1 cellular context compared by ENCODE assay signal in the genomic region with DNA sequence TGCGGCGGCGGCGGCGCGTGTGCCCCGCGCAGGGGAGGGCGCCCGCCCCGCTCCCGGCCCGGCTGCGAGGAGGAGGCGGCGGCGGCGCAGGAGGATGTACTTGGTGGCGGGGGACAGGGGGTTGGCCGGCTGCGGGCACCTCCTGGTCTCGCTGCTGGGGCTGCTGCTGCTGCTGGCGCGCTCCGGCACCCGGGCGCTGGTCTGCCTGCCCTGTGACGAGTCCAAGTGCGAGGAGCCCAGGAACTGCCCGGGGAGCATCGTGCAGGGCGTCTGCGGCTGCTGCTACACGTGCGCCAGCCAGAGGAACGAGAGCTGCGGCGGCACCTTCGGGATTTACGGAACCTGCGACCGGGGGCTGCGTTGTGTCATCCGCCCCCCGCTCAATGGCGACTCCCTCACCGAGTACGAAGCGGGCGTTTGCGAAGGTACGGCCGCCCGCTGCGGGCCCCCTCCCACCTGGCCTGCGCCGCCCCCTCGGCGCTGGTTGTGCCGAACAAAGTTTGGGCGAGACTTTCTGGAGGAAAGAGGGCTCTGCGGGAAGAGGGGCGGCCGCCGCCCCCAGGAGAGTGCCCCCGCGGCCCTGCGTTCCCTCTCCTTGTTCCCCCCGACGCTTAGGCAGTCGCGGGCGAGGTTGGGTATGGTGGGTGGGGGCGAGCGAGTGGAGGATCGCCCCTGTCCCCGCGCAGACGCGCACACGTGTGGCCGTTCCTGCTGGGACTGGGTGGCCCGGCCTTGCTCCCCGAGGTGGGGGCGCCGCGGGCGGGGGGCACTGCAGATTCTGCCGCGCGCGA.
TF ChIP-seq lines count a peak whose summit lies in the region.

No MANE protein-coding gene starts in this region.

TF ChIP-seq in HepG2, 621 proteins besides CTCF, POLR2A, EP300 and RAD21 (continued from another document and continues in another):
- TF ChIP-seq, protein P1, sequence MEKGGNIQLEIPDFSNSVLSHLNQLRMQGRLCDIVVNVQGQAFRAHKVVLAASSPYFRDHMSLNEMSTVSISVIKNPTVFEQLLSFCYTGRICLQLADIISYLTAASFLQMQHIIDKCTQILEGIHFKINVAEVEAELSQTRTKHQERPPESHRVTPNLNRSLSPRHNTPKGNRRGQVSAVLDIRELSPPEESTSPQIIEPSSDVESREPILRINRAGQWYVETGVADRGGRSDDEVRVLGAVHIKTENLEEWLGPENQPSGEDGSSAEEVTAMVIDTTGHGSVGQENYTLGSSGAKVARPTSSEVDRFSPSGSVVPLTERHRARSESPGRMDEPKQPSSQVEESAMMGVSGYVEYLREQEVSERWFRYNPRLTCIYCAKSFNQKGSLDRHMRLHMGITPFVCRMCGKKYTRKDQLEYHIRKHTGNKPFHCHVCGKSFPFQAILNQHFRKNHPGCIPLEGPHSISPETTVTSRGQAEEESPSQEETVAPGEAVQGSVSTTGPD (CRISPR knock-in tag; IDR thresholded peaks at IDR 0.05) = no peak
- TF ChIP-seq ZNF879 (CRISPR knock-in tag; IDR thresholded peaks at IDR 0.05) (0 out of 2 replicates have a peak, but pooled peaks have one; percentile 30), CBFB (CRISPR knock-in tag; IDR thresholded peaks at IDR 0.05) (no peak), THAP11 (CRISPR knock-in tag; IDR thresholded peaks at IDR 0.05) (no peak), ZNF138 (CRISPR knock-in tag; IDR thresholded peaks at IDR 0.05; ENCODE audit: low read depth) (no peak), ZNF776 (CRISPR knock-in tag; IDR thresholded peaks at IDR 0.05) (no peak), GTF2F1 (IDR thresholded peaks at IDR 0.05; ENCODE audit: low read length) (no peak), JUN (CRISPR knock-in tag; IDR thresholded peaks at IDR 0.05) (no peak), HNRNPK (IDR thresholded peaks at IDR 0.05; ENCODE audit: low read depth, low read length, poor library complexity, severe bottlenecking) (peak; percentile 62), ZNF431 (CRISPR knock-in tag; IDR thresholded peaks at IDR 0.05; ENCODE audit: borderline replicate concordance, low read depth) (no peak), HIC2 (CRISPR knock-in tag; IDR thresholded peaks at IDR 0.05; ENCODE audit: low read depth) (no peak; the same call in 1 of the 2 replicates), ZNF576 (CRISPR knock-in tag; IDR thresholded peaks at IDR 0.05) (no peak), REST (IDR thresholded peaks at IDR 0.05; ENCODE audit: borderline replicate concordance in 1 of 2, low read depth in 1 of 2, low read length in 2 of 2) (no peak), RFXAP (CRISPR knock-in tag; IDR thresholded peaks at IDR 0.05; ENCODE audit: borderline replicate concordance) (no peak), AKAP8 (CRISPR knock-in tag; IDR thresholded peaks at IDR 0.05) (no peak), ERF (CRISPR knock-in tag; IDR thresholded peaks at IDR 0.05) (no peak), ZHX1 (CRISPR knock-in tag; IDR thresholded peaks at IDR 0.05; ENCODE audit: low read depth) (0 out of 2 replicates have a peak, but pooled peaks have one; percentile 57), CHD4 (IDR thresholded peaks at IDR 0.05; ENCODE audit: borderline replicate concordance, low read length) (no peak), THAP8 (CRISPR knock-in tag; IDR thresholded peaks at IDR 0.05; ENCODE audit: borderline replicate concordance) (no peak; the same call in 1 of the 2 replicates), ZFP41 (CRISPR knock-in tag; IDR thresholded peaks at IDR 0.05; ENCODE audit: borderline replicate concordance) (no peak), ZNF460 (CRISPR knock-in tag; IDR thresholded peaks at IDR 0.05; ENCODE audit: borderline replicate concordance) (no peak), STAG1 (CRISPR knock-in tag; IDR thresholded peaks at IDR 0.05) (no peak), ZNF850 (CRISPR knock-in tag; conservative IDR thresholded peaks at IDR 0.05) (no peak), KDM2A (CRISPR knock-in tag; IDR thresholded peaks at IDR 0.05; ENCODE audit: borderline replicate concordance, low read depth) (peak; percentile 66), ZNF205 (CRISPR knock-in tag; IDR thresholded peaks at IDR 0.05) (no peak), REXO4 (CRISPR knock-in tag; IDR thresholded peaks at IDR 0.05; ENCODE audit: borderline replicate concordance) (no peak), ZNF781 (CRISPR knock-in tag; IDR thresholded peaks at IDR 0.05; ENCODE audit: borderline replicate concordance, not compliant biosample characterization) (peak; percentile 26), SATB2 (CRISPR knock-in tag; IDR thresholded peaks at IDR 0.05) (no peak), ZNF160 (CRISPR knock-in tag; IDR thresholded peaks at IDR 0.05) (0 out of 2 replicates have a peak, but pooled peaks have one; percentile 17), ZKSCAN8 (CRISPR knock-in tag; IDR thresholded peaks at IDR 0.05; ENCODE audit: borderline replicate concordance) (no peak), FOXP1 (IDR thresholded peaks at IDR 0.05) (no peak), FOXP1 (CRISPR knock-in tag; IDR thresholded peaks at IDR 0.05) (no peak), HOXA9 (CRISPR knock-in tag; IDR thresholded peaks at IDR 0.05; ENCODE audit: borderline replicate concordance) (no peak), JARID2 (CRISPR knock-in tag; IDR thresholded peaks at IDR 0.05; ENCODE audit: insufficient replicate concordance) (no peak), ZFP36 (IDR thresholded peaks at IDR 0.05; ENCODE audit: borderline replicate concordance, low read depth, low read length, partially characterized antibody) (no peak), MNT (IDR thresholded peaks at IDR 0.05) (no peak), ZNF839 (CRISPR knock-in tag; IDR thresholded peaks at IDR 0.05; ENCODE audit: borderline replicate concordance) (no peak), POLR2G (IDR thresholded peaks at IDR 0.05; ENCODE audit: low read depth, low read length) (no peak; the same call in 1 of the 2 replicates), ZNF792 (CRISPR knock-in tag; IDR thresholded peaks at IDR 0.05) (no peak), HNF4A (CRISPR knock-in tag; IDR thresholded peaks at IDR 0.05) (peak; percentile 11; the same call in 1 of the 2 replicates), ZNF775 (CRISPR knock-in tag; IDR thresholded peaks at IDR 0.05; ENCODE audit: borderline replicate concordance) (no peak), PCBP1 (IDR thresholded peaks at IDR 0.05; ENCODE audit: borderline replicate concordance, low read depth, low read length) (no peak), SAFB2 (CRISPR knock-in tag; IDR thresholded peaks at IDR 0.05; ENCODE audit: borderline replicate concordance, low read depth) (no peak)
- TF ChIP-seq, protein P2, sequence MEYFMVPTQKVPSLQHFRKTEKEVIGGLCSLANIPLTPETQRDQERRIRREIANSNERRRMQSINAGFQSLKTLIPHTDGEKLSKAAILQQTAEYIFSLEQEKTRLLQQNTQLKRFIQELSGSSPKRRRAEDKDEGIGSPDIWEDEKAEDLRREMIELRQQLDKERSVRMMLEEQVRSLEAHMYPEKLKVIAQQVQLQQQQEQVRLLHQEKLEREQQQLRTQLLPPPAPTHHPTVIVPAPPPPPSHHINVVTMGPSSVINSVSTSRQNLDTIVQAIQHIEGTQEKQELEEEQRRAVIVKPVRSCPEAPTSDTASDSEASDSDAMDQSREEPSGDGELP (IDR thresholded peaks at IDR 0.05; ENCODE audit: borderline replicate concordance, low read depth) = no peak
- TF ChIP-seq, protein P3, sequence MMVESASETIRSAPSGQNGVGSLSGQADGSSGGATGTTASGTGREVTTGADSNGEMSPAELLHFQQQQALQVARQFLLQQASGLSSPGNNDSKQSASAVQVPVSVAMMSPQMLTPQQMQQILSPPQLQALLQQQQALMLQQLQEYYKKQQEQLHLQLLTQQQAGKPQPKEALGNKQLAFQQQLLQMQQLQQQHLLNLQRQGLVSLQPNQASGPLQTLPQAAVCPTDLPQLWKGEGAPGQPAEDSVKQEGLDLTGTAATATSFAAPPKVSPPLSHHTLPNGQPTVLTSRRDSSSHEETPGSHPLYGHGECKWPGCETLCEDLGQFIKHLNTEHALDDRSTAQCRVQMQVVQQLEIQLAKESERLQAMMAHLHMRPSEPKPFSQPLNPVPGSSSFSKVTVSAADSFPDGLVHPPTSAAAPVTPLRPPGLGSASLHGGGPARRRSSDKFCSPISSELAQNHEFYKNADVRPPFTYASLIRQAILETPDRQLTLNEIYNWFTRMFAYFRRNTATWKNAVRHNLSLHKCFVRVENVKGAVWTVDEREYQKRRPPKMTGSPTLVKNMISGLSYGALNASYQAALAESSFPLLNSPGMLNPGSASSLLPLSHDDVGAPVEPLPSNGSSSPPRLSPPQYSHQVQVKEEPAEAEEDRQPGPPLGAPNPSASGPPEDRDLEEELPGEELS (CRISPR knock-in tag; IDR thresholded peaks at IDR 0.05) = no peak
- TF ChIP-seq, protein P4, sequence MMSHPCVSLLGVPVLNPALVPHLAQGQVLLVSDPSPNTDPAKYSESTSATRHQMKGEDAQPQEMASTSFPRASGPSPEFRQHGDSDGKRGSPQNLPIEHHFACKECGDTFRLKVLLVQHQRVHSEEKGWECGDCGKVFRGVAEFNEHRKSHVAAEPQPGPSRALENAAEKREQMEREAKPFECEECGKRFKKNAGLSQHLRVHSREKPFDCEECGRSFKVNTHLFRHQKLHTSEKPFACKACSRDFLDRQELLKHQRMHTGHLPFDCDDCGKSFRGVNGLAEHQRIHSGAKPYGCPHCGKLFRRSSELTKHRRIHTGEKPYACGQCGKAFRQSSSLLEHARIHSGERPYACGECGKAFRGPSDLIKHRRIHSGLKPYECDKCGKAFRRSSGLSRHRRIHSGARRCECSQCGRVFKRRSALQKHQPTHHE (CRISPR knock-in tag; IDR thresholded peaks at IDR 0.05; ENCODE audit: borderline replicate concordance) = no peak
